In genomic region chr5:64958757-64959391, GRCh38 we compare ENCODE assay signal across 8 cellular contexts.
DNase-seq lines count a peak whose midpoint lies in the region; ATAC-seq, FAIRE-seq and TF ChIP-seq lines count a peak whose summit lies in the region.

No MANE protein-coding gene starts in this region.

- in situ Hi-C loops in mammary epithelial cell (cut with MboI; ENCODE audit: low sequenced_read_pairs in 2 of 2) = loop anchor here in 1 of 2 donors (25.0 kb wide), 1 partner anchor 528 kb away; the partner anchor contains the start of gene ADAMTS6

- H3K4me3 ChIP-seq in KMS-11 (IDR thresholded peaks at IDR 0.05; ENCODE audit: insufficient read depth, low read depth, low read length) (no peak overlapping the region), mammary epithelial cell (replicated peaks in 1 of 3; ENCODE audit: insufficient read depth in 1 of 3, low read depth in 2 of 3, low read length in 3 of 3) (no peak overlapping the region)
- no peak overlapping the region for H3K4me3 ChIP-seq in naive thymus-derived CD4-positive, alpha-beta T cell (ENCODE audit: low read length)

- no peak overlapping the region for H3K4me3 Mint-ChIP-seq in naive thymus-derived CD4-positive, alpha-beta T cell

- CTCF ChIA-PET in mammary epithelial cell (lab: Charles Lee; ENCODE audit: low non-redundant PET) = no interaction called here
- CTCF ChIA-PET in naive thymus-derived CD4-positive, alpha-beta T cell (lab: Charles Lee) = interaction anchor here (0.6 to 4.4 kb wide), 5 partner anchors 89 to 525 kb away, joined by 3 to 25 read pairs (median 3); partner anchors contain the start of gene ADAMTS6

- POLR2A ChIA-PET in naive thymus-derived CD4-positive, alpha-beta T cell (lab: Charles Lee) = interaction anchor here (0.6 kb wide), 1 partner anchor 21 kb away, joined by 3 read pairs; no protein-coding TSS in a partner anchor

- H3K36me3 ChIP-seq in KMS-11 (ENCODE audit: insufficient read depth) = no peaks in the 10 kb centered on the region
- no peaks in the 10 kb centered on the region for H3K36me3 ChIP-seq in mammary epithelial cell (ENCODE audit: insufficient read depth, low read length)
- no peaks in the 10 kb centered on the region for H3K36me3 ChIP-seq in naive thymus-derived CD4-positive, alpha-beta T cell (ENCODE audit: control insufficient read depth in 2 of 3, insufficient read depth in 3 of 3, low read length in 3 of 3)

- ATAC-seq in naive thymus-derived CD4-positive, alpha-beta T cell = no peak
- ATAC-seq in HG03039 (IDR thresholded peaks at IDR 0.05; ENCODE audit: unreplicated experiment) = no peak
- no peak for ATAC-seq in HG02973 (IDR thresholded peaks at IDR 0.05; ENCODE audit: unreplicated experiment)
- no peak for ATAC-seq in GM21360 (IDR thresholded peaks at IDR 0.05; ENCODE audit: unreplicated experiment)

- no peaks in the 10 kb centered on the region for H3K4me1 Mint-ChIP-seq in naive thymus-derived CD4-positive, alpha-beta T cell

- peaks cover 4 to 15% (median 10%) of the 10 kb centered on the region in 5 donors for H3K36me3 Mint-ChIP-seq in naive thymus-derived CD4-positive, alpha-beta T cell

- FAIRE-seq in D721Med (lab: Jason Lieb, UNC) = no peak

- DNase-seq in D721Med (ENCODE audit: insufficient read length, low spot score) = no peak
- DNase-seq in mammary epithelial cell = no peak
- DNase-seq in naive thymus-derived CD4-positive, alpha-beta T cell = peak in 5 of 9 donors; percentile 3 to 20 (median 9)
- DNase-seq in NCI-H187 (lab: John Stamatoyannopoulos, UW) = no peak

- H3K4me2 ChIP-seq in KMS-11 (no peak overlapping the region), mammary epithelial cell (ENCODE audit: insufficient read depth, low read depth, low read length) (no peak overlapping the region)

- intact Hi-C loops in mammary epithelial cell (cut with micrococcal nuclease) = loop anchor here (1.0 to 5.0 kb wide), 3 partner anchors 147 to 524 kb away; no protein-coding TSS in a partner anchor
- intact Hi-C loops in naive thymus-derived CD4-positive, alpha-beta T cell (cut with micrococcal nuclease) = loop anchor here (1.0 to 10.0 kb wide), 4 partner anchors 78 to 524 kb away; no protein-coding TSS in a partner anchor

- H3K9ac ChIP-seq in KMS-11 = no peak overlapping the region
- no peak overlapping the region for H3K9ac ChIP-seq in mammary epithelial cell (ENCODE audit: insufficient read depth, low read length)

- H3K27me3 ChIP-seq in KMS-11 (ENCODE audit: insufficient read depth, low read depth) (no peaks in the 10 kb centered on the region), mammary epithelial cell (ENCODE audit: insufficient read depth, low read length) (no peaks in the 10 kb centered on the region)
- H3K27me3 ChIP-seq in naive thymus-derived CD4-positive, alpha-beta T cell (ENCODE audit: control insufficient read depth in 2 of 2, insufficient read depth in 2 of 2, low read length in 2 of 2) = no peaks in the 10 kb centered on the region

- H3K27ac ChIP-seq in KMS-11 (no peak overlapping the region), mammary epithelial cell (ENCODE audit: insufficient read depth, low read depth, low read length) (no peak overlapping the region)
- no peak overlapping the region for H3K27ac ChIP-seq in naive thymus-derived CD4-positive, alpha-beta T cell (ENCODE audit: low read depth, low read length)

- H3K4me1 ChIP-seq in KMS-11 (ENCODE audit: low read depth, poor library complexity, severe bottlenecking) (peaks cover 5% of the 10 kb centered on the region), mammary epithelial cell (ENCODE audit: insufficient read depth, low read length) (no peaks in the 10 kb centered on the region)
- H3K4me1 ChIP-seq in naive thymus-derived CD4-positive, alpha-beta T cell (ENCODE audit: control insufficient read depth in 2 of 2, insufficient read depth in 2 of 2, low read length in 2 of 2) = no peaks in the 10 kb centered on the region

- no peak overlapping the region for H3K27ac Mint-ChIP-seq in naive thymus-derived CD4-positive, alpha-beta T cell

- H3K9me3 Mint-ChIP-seq in naive thymus-derived CD4-positive, alpha-beta T cell = peaks cover 0 to 16% (median 6%) of the 10 kb centered on the region in 11 donors

- H3K79me2 ChIP-seq in KMS-11 (ENCODE audit: insufficient read depth, low read depth) (no peaks in the 10 kb centered on the region), mammary epithelial cell (ENCODE audit: insufficient read depth, low read length) (no peaks in the 10 kb centered on the region)

- peaks cover 0 to 3% (median 0%) of the 10 kb centered on the region in 5 donors for H3K27me3 Mint-ChIP-seq in naive thymus-derived CD4-positive, alpha-beta T cell

- H4K20me1 ChIP-seq in KMS-11 (ENCODE audit: insufficient read depth) (no peaks in the 10 kb centered on the region), mammary epithelial cell (ENCODE audit: insufficient read depth, low read length) (no peaks in the 10 kb centered on the region)

- BruUV-seq in mammary epithelial cell (replicated peaks; lab: Mats Ljungman, UMichigan) = no TSS peak

- no peak overlapping the region for H2AFZ ChIP-seq in KMS-11 (ENCODE audit: low read depth)
- no peak overlapping the region for H2AFZ ChIP-seq in mammary epithelial cell (ENCODE audit: low read depth, low read length)

- H3K9me3 ChIP-seq in mammary epithelial cell (replicated peaks; ENCODE audit: insufficient read depth, low read length) = peaks cover 6% of the 10 kb centered on the region
- peaks cover 0 to 5% (median 4%) of the 10 kb centered on the region in 3 experiments for H3K9me3 ChIP-seq in naive thymus-derived CD4-positive, alpha-beta T cell (ENCODE audit: control insufficient read depth in 2 of 3, low read length in 3 of 3)

- dilution Hi-C loops in mammary epithelial cell (cut with HindIII; ENCODE audit: low sequenced_read_pairs) = no loop called here

- TF ChIP-seq CTCF in D721Med (IDR thresholded peaks at IDR 0.05; ENCODE audit: insufficient read depth, missing control alignments) = peak; percentile 35
- peak; percentile 65 for TF ChIP-seq CTCF in KMS-11 (conservative IDR thresholded peaks at IDR 0.05; ENCODE audit: low read depth, low read length)
- peak; percentile 45 to 51 for TF ChIP-seq CTCF in mammary epithelial cell (conservative IDR thresholded peaks at IDR 0.05 in 1 of 2, IDR thresholded peaks at IDR 0.05 in 1 of 2; ENCODE audit: extremely low read depth in 1 of 2, insufficient read depth in 1 of 2, low read depth in 1 of 2, low read length in 2 of 2)

Comparison
In these comparisons a context has a peak if more than half of its experiments do, and no peak if none do; other contexts are left out.
1. DNase-seq: peak in naive thymus-derived CD4-positive, alpha-beta T cell (5 of 9); none in D721Med (single experiment), mammary epithelial cell (single experiment) and NCI-H187 (0 of 2).
2. Peak in every context shown above with its lines, with median percentiles within 50 percentile points of each other: CTCF ChIP-seq.